ENCODE assay signal across 9 cellular contexts in the genomic region with DNA sequence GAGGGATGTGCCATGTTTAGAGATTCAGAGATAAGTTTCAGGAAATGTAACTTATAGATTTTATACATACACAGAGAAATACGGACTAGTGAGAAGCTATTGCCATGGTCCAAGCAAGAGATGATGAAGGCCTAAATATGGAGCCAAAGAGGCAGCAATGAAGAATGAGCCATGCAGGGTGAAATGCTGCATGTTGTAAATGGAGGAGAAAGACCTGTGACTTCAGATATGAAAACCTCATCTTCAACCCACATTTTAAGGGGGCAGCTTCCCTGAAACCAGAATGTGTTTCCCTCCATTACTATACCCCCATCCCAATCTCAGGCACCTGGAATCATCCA. TPM values are rescaled to one million over a fixed set of nuclear protein-coding genes. Genes with fewer than 3 reads are reported as not detected.
"Had no signal": no experiment of that assay in that cellular context is flagged by ENCODE, and none has a peak within 500 bp of the region (broad histone marks: within the 10 kb centered on the region; RNA-seq: fewer than 3 reads in every experiment).

No MANE protein-coding gene starts in this region.

- DNase-seq: GM23248, GOT3, H7, HFFc6, KBM-7 had no signal

- ATAC-seq: HCT116, HepG2 had no signal

RNA-seq across cellular contexts. Expression of gene CCL2, which starts 2.9 kb away (rescaled TPM):
- total RNA-seq: HepG2 had no signal

RNA-seq across cellular contexts. Expression of gene CCL7, which starts 12.1 kb away (rescaled TPM):
- total RNA-seq: H4, H7, HepG2, HFFc6, HT1080 had no signal

RNA-seq across cellular contexts. Expression of gene CCL11, which starts 27.6 kb away (rescaled TPM):
- total RNA-seq: GM23248, H4, H7, HepG2, HFFc6, HT1080 had no signal
